ENCODE assay signal across 22 cellular contexts in genomic region chr6:168128631-168129291, GRCh38. TPM values are rescaled to one million over a fixed set of nuclear protein-coding genes. Genes with fewer than 3 reads are reported as not detected.
"Had no signal": no experiment of that assay in that cellular context is flagged by ENCODE, and none has a peak within 500 bp of the region (broad histone marks: within the 10 kb centered on the region; RNA-seq: fewer than 3 reads in every experiment).

No MANE protein-coding gene starts in this region.

- DNase-seq: activated CD4-positive, alpha-beta T cell treated with anti-CD3 and anti-CD28 coated beads, Interleukin-2, amount 50 U/mL, for 1 hour; activated gamma-delta T cell treated with Interleukin-2 at 50 U/mL for 16 hours; activated T-cell treated with anti-CD3 and anti-CD28 coated beads for 4 hours; effector memory CD4-positive, alpha-beta T cell; foreskin fibroblast; mammary epithelial cell; retina; T1000 had no signal

- H3K9me3 Mint-ChIP-seq: activated naive CD4-positive, alpha-beta T cell treated with anti-CD3 and anti-CD28 coated beads, Interleukin-2, amount 50 U/mL, for 72 hours; activated T-helper 1 cell treated with anti-CD3 and anti-CD28 coated beads, Interleukin-12 subunit alpha, Interleukin-12 subunit beta, Interleukin-2, Interleukin-4 antibody, amounts not matched to agents 30 ng/mL and 10 ng/mL and 1 ng/mL, durations not matched to agents 14 hours and 24 hours and 36 hours; dendritic cell treated with granulocyte-macrophage colony-stimulating factor and Interleukin-4, amounts not matched to agents 40 ng/mL and 50 ng/mL, for 4 days; stimulated activated naive CD8-positive, alpha-beta T cell treated with anti-CD3 and anti-CD28 coated beads, Interleukin-15, Interleukin-2, amounts not matched to agents 100 ng/mL and 50 ng/mL, for 24 hours had no signal

- H3K9me3 ChIP-seq: adrenal gland, tibial nerve, uterus had no signal

- H3K4me3 ChIP-seq: adrenal gland, tibial nerve, uterus had no signal

- H3K27ac Mint-ChIP-seq: activated naive CD4-positive, alpha-beta T cell treated with anti-CD3 and anti-CD28 coated beads, Interleukin-2, amount 50 U/mL, for 72 hours; activated T-helper 1 cell treated with anti-CD3 and anti-CD28 coated beads, Interleukin-12 subunit alpha, Interleukin-12 subunit beta, Interleukin-2, Interleukin-4 antibody, amounts not matched to agents 30 ng/mL and 10 ng/mL and 1 ng/mL, durations not matched to agents 14 hours and 24 hours and 36 hours; dendritic cell treated with granulocyte-macrophage colony-stimulating factor and Interleukin-4, amounts not matched to agents 40 ng/mL and 50 ng/mL, for 4 days; stimulated activated naive CD8-positive, alpha-beta T cell treated with anti-CD3 and anti-CD28 coated beads, Interleukin-15, Interleukin-2, amounts not matched to agents 100 ng/mL and 50 ng/mL, for 24 hours had no signal

- H3K36me3 ChIP-seq: adrenal gland, tibial nerve, uterus had no signal

- H3K4me1 ChIP-seq: adrenal gland, parathyroid adenoma, uterus had no signal

- H3K36me3 Mint-ChIP-seq: activated naive CD4-positive, alpha-beta T cell treated with anti-CD3 and anti-CD28 coated beads, Interleukin-2, amount 50 U/mL, for 72 hours had no signal

- H3K4me3 Mint-ChIP-seq: activated T-helper 1 cell treated with anti-CD3 and anti-CD28 coated beads, Interleukin-12 subunit alpha, Interleukin-12 subunit beta, Interleukin-2, Interleukin-4 antibody, amounts not matched to agents 30 ng/mL and 10 ng/mL and 1 ng/mL, durations not matched to agents 14 hours and 24 hours and 36 hours; dendritic cell treated with granulocyte-macrophage colony-stimulating factor and Interleukin-4, amounts not matched to agents 40 ng/mL and 50 ng/mL, for 4 days; stimulated activated naive CD8-positive, alpha-beta T cell treated with anti-CD3 and anti-CD28 coated beads, Interleukin-15, Interleukin-2, amounts not matched to agents 100 ng/mL and 50 ng/mL, for 24 hours had no signal

- H3K9ac ChIP-seq: parathyroid adenoma had no signal

- H3K27me3 ChIP-seq: adrenal gland, tibial nerve, uterus had no signal

- ATAC-seq: activated CD4-positive, CD25-positive, alpha-beta regulatory T cell treated with anti-CD3 and anti-CD28 coated beads, Interleukin-2, amount 50 U/mL, for 24 hours; activated naive CD4-positive, alpha-beta T cell treated with anti-CD3 and anti-CD28 coated beads, Interleukin-2, amount 50 U/mL, for 72 hours had no signal

- H3K27ac ChIP-seq: adrenal gland, parathyroid adenoma, tibial nerve, uterus had no signal

RNA-seq across cellular contexts. Expression of gene FRMD1, which starts 49.7 kb away (rescaled TPM):
- total RNA-seq: activated naive CD4-positive, alpha-beta T cell treated with anti-CD3 and anti-CD28 coated beads, Interleukin-2, amount 50 U/mL, for 72 hours; activated T-helper 1 cell treated with anti-CD3 and anti-CD28 coated beads, Interleukin-12 subunit alpha, Interleukin-12 subunit beta, Interleukin-2, Interleukin-4 antibody, amounts not matched to agents 30 ng/mL and 10 ng/mL and 1 ng/mL, durations not matched to agents 14 hours and 24 hours and 36 hours; bronchial epithelial cell; cerebellum; glomerular endothelial cell; mammary epithelial cell; skeletal muscle tissue; T-helper 1 cell treated with Interleukin-12 subunit alpha and Interleukin-12 subunit beta and Interleukin-4 antibody, amounts not matched to agents 30 ng/mL and 1 ng/mL, for 36 hours had no signal
